31 cellular contexts compared by ENCODE assay signal in the genomic region with DNA sequence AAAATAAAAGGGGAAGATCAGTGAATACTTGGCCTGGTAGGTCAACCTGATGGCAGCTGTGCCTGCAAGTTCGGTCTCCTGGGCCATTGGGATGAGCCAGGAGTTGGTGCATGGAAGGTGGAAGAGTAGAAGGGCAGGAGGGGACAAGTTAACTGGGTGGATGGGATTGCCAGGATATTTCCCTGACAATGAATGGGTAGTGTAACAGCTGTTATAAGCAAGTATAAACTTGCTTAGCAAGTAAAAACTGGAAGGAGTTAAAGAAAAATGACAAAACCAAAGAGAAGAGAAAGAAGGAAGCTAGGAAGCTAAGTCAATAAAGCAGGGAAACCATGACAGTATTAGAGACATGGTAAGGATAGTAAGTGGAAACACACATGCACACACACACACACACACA. TPM values are rescaled to one million over a fixed set of nuclear protein-coding genes. Genes with fewer than 3 reads are reported as not detected.
"Had no signal": no experiment of that assay in that cellular context is flagged by ENCODE, and none has a peak within 500 bp of the region (broad histone marks: within the 10 kb centered on the region; RNA-seq: fewer than 3 reads in every experiment).

No MANE protein-coding gene starts in this region.

- H3K36me3 ChIP-seq: left lung, lower lobe of right lung, ovary, right atrium auricular region, right lobe of liver, stomach, thoracic aorta, tibial artery, upper lobe of right lung had no signal

- H3K9me3 Mint-ChIP-seq: mesothelial cell of epicardium; natural killer cell; nephron progenitor cell; stimulated activated memory B cell treated with anti-CD40 and anti-IgM and Interleukin-4, amounts not matched to agents 10 μg/mL and 1 μg/mL and 100 μg/mL, for 72 hours had no signal

- H3K36me3 Mint-ChIP-seq: mesothelial cell of epicardium; naive B cell; natural killer cell; stimulated activated memory B cell treated with anti-CD40 and anti-IgM and Interleukin-4, amounts not matched to agents 10 μg/mL and 1 μg/mL and 100 μg/mL, for 72 hours had no signal

- ATAC-seq: left colon; left lung; lower lobe of right lung; natural killer cell; right lobe of liver; stimulated activated memory B cell treated with anti-CD40 and anti-IgM and Interleukin-4, amounts not matched to agents 10 μg/mL and 1 μg/mL and 100 μg/mL, for 72 hours; upper lobe of right lung had no signal

- FAIRE-seq: kidney, urothelium cell line had no signal

- H3K4me3 ChIP-seq: left lung, lower lobe of right lung, ovary, right atrium auricular region, right lobe of liver, smooth muscle cell, stomach, thoracic aorta, tibial artery, upper lobe of right lung had no signal

- DNase-seq: hippocampal formation; kidney; left colon; left lung; lower lobe of right lung; mesendoderm; naive B cell; natural killer cell; nephron progenitor cell; ovary; right lobe of liver; stimulated activated CD4-positive, alpha-beta T cell treated with anti-CD3 and anti-CD28 coated beads, Interleukin-1b, Interleukin-23, amount 100 ng/mL, for 48 hours; stimulated activated CD4-positive, alpha-beta T cell treated with anti-CD3 and anti-CD28 coated beads, Interleukin-2, amount 100 ng/mL, for 48 hours; stimulated activated CD4-positive, alpha-beta T cell treated with anti-CD3 and anti-CD28 coated beads, Interleukin-4, amount 100 ng/mL, for 4 hours; stimulated activated CD8-positive, alpha-beta memory T cell treated with anti-CD3 and anti-CD28 coated beads, Interleukin-4, amount 100 ng/mL, for 48 hours; stimulated activated naive CD4-positive, alpha-beta T cell treated with Interleukin-2 at 50 U/mL for 16 hours; stomach; tibial artery; trophoblast cell; upper lobe of right lung had no signal

- H3K4me3 Mint-ChIP-seq: mesothelial cell of epicardium; naive B cell; natural killer cell; nephron progenitor cell; stimulated activated memory B cell treated with anti-CD40 and anti-IgM and Interleukin-4, amounts not matched to agents 10 μg/mL and 1 μg/mL and 100 μg/mL, for 72 hours had no signal

- H3K27ac Mint-ChIP-seq: mesothelial cell of epicardium; naive B cell; natural killer cell; nephron progenitor cell; progenitor cell of endocrine pancreas; stimulated activated memory B cell treated with anti-CD40 and anti-IgM and Interleukin-4, amounts not matched to agents 10 μg/mL and 1 μg/mL and 100 μg/mL, for 72 hours had no signal

- H3K27ac ChIP-seq: left lung, lower lobe of right lung, ovary, right atrium auricular region, right lobe of liver, stomach, thoracic aorta, tibial artery, upper lobe of right lung had no signal

- H3K27me3 Mint-ChIP-seq: progenitor cell of endocrine pancreas; stimulated activated memory B cell treated with anti-CD40 and anti-IgM and Interleukin-4, amounts not matched to agents 10 μg/mL and 1 μg/mL and 100 μg/mL, for 72 hours had no signal

- H3K27me3 ChIP-seq: left lung, ovary, right atrium auricular region, right lobe of liver, stomach, tibial artery, upper lobe of right lung had no signal

- H3K4me1 Mint-ChIP-seq: naive B cell; natural killer cell; nephron progenitor cell; stimulated activated memory B cell treated with anti-CD40 and anti-IgM and Interleukin-4, amounts not matched to agents 10 μg/mL and 1 μg/mL and 100 μg/mL, for 72 hours had no signal

RNA-seq across cellular contexts. Expression of a gene that starts 29.6 kb away (rescaled TPM):
- total RNA-seq: kidney, left lung, lower lobe of right lung, mesothelial cell of epicardium, mononuclear cell, natural killer cell, progenitor cell of endocrine pancreas, pulmonary artery endothelial cell, renal cortical epithelial cell, right atrium auricular region, skeletal muscle tissue, smooth muscle cell, thoracic aorta, upper lobe of right lung had no signal
